ENCODE assay signal across 1 cellular context in the genomic region with DNA sequence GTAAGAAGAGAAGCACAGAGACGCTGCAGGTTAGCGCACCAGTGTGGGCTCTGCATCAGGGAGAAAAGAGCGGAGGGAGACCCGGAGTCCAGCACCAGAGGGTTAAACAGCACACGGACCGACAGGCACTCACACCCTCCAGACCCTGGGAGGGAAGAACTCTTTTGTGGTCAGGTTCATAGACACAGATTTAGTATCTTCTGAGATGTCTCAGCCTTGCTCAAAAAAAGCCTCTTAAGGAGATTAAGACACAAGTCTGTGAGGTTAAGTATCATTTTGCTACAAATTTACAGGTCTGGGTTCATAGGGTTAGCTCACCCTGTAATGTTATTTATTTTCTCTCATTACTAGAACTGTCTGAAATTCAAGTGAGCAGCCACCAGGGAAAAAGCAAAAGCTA.
TF ChIP-seq lines count a peak whose summit lies in the region.

No MANE protein-coding gene starts in this region.

TF ChIP-seq in IMR-90, 13 proteins besides CTCF, POLR2A, EP300 and RAD21:
- TF ChIP-seq MXI1 (IDR thresholded peaks at IDR 0.05; ENCODE audit: borderline replicate concordance, low read depth, low read length) (no peak), RFX5 (IDR thresholded peaks at IDR 0.05; ENCODE audit: low read depth, low read length) (no peak), ELK1 (IDR thresholded peaks at IDR 0.05; ENCODE audit: borderline replicate concordance, low read depth, low read length) (no peak), CHD1 (IDR thresholded peaks at IDR 0.05; ENCODE audit: low read depth, low read length) (no peak), MAZ (IDR thresholded peaks at IDR 0.05; ENCODE audit: borderline replicate concordance, low read depth, low read length) (no peak), NFE2L2 (IDR thresholded peaks at IDR 0.05; ENCODE audit: low read depth, low read length) (no peak), MAFK (IDR thresholded peaks at IDR 0.05; ENCODE audit: low read depth, low read length) (no peak), FOS (IDR thresholded peaks at IDR 0.05; ENCODE audit: low read depth, low read length) (no peak), RCOR1 (IDR thresholded peaks at IDR 0.05; ENCODE audit: insufficient replicate concordance, low read length) (no peak), CEBPB (IDR thresholded peaks at IDR 0.05; ENCODE audit: low read depth, low read length) (no peak), SMC3 (IDR thresholded peaks at IDR 0.05; ENCODE audit: low read depth, low read length) (no peak), BHLHE40 (IDR thresholded peaks at IDR 0.05; ENCODE audit: low read depth, low read length) (no peak)
- TF ChIP-seq, protein P1, sequence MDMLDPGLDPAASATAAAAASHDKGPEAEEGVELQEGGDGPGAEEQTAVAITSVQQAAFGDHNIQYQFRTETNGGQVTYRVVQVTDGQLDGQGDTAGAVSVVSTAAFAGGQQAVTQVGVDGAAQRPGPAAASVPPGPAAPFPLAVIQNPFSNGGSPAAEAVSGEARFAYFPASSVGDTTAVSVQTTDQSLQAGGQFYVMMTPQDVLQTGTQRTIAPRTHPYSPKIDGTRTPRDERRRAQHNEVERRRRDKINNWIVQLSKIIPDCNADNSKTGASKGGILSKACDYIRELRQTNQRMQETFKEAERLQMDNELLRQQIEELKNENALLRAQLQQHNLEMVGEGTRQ (IDR thresholded peaks at IDR 0.05; ENCODE audit: low read depth, low read length), result no peak
